In the genomic region with DNA sequence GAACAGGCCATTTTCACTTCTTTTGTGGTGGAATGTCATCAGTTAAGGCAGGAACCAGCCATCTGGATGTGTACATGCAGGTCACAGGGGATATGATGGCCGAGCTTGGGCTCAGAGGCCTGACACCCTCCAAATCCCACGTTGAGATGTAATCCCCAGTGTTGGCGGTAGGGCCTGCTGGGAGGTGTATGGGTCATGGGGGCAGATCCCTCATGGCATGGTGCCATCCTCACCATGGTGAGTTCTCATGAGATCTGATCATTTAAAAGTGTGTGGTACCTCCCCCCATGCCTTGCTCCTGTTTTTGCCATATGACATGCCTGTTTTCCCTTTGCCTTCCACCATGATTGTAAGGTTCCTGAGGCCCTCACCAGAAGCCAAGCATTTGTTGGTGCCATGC, we compare ENCODE assay signal across 33 cellular contexts.
"Had no signal": no experiment of that assay in that cellular context is flagged by ENCODE, and none has a peak within 500 bp of the region (broad histone marks: within the 10 kb centered on the region; RNA-seq: fewer than 3 reads in every experiment).

No MANE protein-coding gene starts in this region.

- H3K27me3 Mint-ChIP-seq: naive B cell; naive thymus-derived CD8-positive, alpha-beta T cell; natural killer cell treated with Interleukin-12 subunit alpha and Interleukin-12 subunit beta and Interleukin-15 and Interleukin-18, amount 100 ng/mL, for 72 hours; progenitor cell of endocrine pancreas; stimulated activated memory B cell treated with anti-CD40 and anti-IgM and Interleukin-4, amounts not matched to agents 10 μg/mL and 1 μg/mL and 100 μg/mL, for 72 hours; stimulated activated naive CD8-positive, alpha-beta T cell treated with anti-CD3 and anti-CD28 coated beads, Interleukin-15, amount 100 ng/mL, for 72 hours; type B pancreatic cell had no signal

- H3K27me3 ChIP-seq: neutrophil, ovary, spleen, suprapubic skin, testis, tibial artery, transverse colon, upper lobe of right lung, uterus had no signal

- H3K27ac ChIP-seq: neutrophil, ovary, parathyroid adenoma, psoas muscle, skin epidermis, spleen, suprapubic skin, testis, tibial artery, transverse colon, upper lobe of right lung, uterus had no signal

- H3K4me3 ChIP-seq: ovary, psoas muscle, skin epidermis, smooth muscle cell, spleen, suprapubic skin, testis, tibial artery, transverse colon, upper lobe of right lung, uterus had no signal

- H3K27ac Mint-ChIP-seq: naive thymus-derived CD8-positive, alpha-beta T cell; natural killer cell treated with Interleukin-12 subunit alpha and Interleukin-12 subunit beta and Interleukin-15 and Interleukin-18, amount 100 ng/mL, for 72 hours; progenitor cell of endocrine pancreas; stimulated activated memory B cell treated with anti-CD40 and anti-IgM and Interleukin-4, amounts not matched to agents 10 μg/mL and 1 μg/mL and 100 μg/mL, for 72 hours; stimulated activated naive CD8-positive, alpha-beta T cell treated with anti-CD3 and anti-CD28 coated beads, Interleukin-15, amount 100 ng/mL, for 72 hours; type B pancreatic cell had no signal

- H3K4me1 ChIP-seq: parathyroid adenoma, psoas muscle, suprapubic skin, testis, tibial artery, transverse colon, upper lobe of right lung, uterus had no signal

- H3K36me3 ChIP-seq: ovary, transverse colon, uterus had no signal

- H2AFZ ChIP-seq: parathyroid adenoma had no signal

- DNase-seq: naive B cell; naive thymus-derived CD8-positive, alpha-beta T cell; nephron progenitor cell; nucleus accumbens; ovary; posterior cingulate gyrus; psoas muscle; spleen; stimulated activated CD4-positive, alpha-beta T cell treated with anti-CD3 and anti-CD28 coated beads, Interleukin-12 subunit alpha, Interleukin-12 subunit beta, amount 100 ng/mL, for 4 hours; stimulated activated CD4-positive, alpha-beta T cell treated with anti-CD3 and anti-CD28 coated beads, Interleukin-1b, Interleukin-23, amount 100 ng/mL, for 48 hours; stimulated activated CD4-positive, alpha-beta T cell treated with anti-CD3 and anti-CD28 coated beads, Interleukin-4, amount 100 ng/mL, for 1 hour; stimulated activated CD4-positive, alpha-beta T cell treated with anti-CD3 and anti-CD28 coated beads, Interleukin-4, amount 100 ng/mL, for 4 hours; stimulated activated CD8-positive, alpha-beta memory T cell treated with anti-CD3 and anti-CD28 coated beads, Interleukin-4, amount 100 ng/mL, for 48 hours; stimulated activated naive CD4-positive, alpha-beta T cell; stimulated activated naive CD8-positive, alpha-beta T cell treated with anti-CD3 and anti-CD28 coated beads, Interleukin-15, amount 100 ng/mL, for 72 hours; stimulated activated naive CD8-positive, alpha-beta T cell treated with anti-CD3 and anti-CD28 coated beads, Interleukin-15, Interleukin-2, amounts not matched to agents 100 U/mL and 50 U/mL, for 24 hours; substantia nigra; testis; tibial artery; transverse colon; upper lobe of right lung; uterus had no signal

- H3K4me2 ChIP-seq: smooth muscle cell had no signal

- H3K9me3 Mint-ChIP-seq: natural killer cell treated with Interleukin-12 subunit alpha and Interleukin-12 subunit beta and Interleukin-15 and Interleukin-18, amount 100 ng/mL, for 72 hours; stimulated activated naive CD8-positive, alpha-beta T cell treated with anti-CD3 and anti-CD28 coated beads, Interleukin-15, amount 100 ng/mL, for 72 hours; type B pancreatic cell had no signal

- ATAC-seq: naive thymus-derived CD8-positive, alpha-beta T cell; natural killer cell treated with Interleukin-12 subunit alpha and Interleukin-12 subunit beta and Interleukin-15 and Interleukin-18, amount 100 ng/mL, for 72 hours; psoas muscle; sciatic nerve; stimulated activated memory B cell treated with anti-CD40 and anti-IgM and Interleukin-4, amounts not matched to agents 10 μg/mL and 1 μg/mL and 100 μg/mL, for 72 hours; stimulated activated naive CD8-positive, alpha-beta T cell treated with anti-CD3 and anti-CD28 coated beads, Interleukin-15, amount 100 ng/mL, for 72 hours; stimulated activated naive CD8-positive, alpha-beta T cell treated with anti-CD3 and anti-CD28 coated beads, Interleukin-15, Interleukin-2, amounts not matched to agents 100 U/mL and 50 U/mL, for 24 hours; upper lobe of right lung had no signal

- H3K79me2 ChIP-seq: parathyroid adenoma had no signal

- H3K4me1 Mint-ChIP-seq: stimulated activated memory B cell treated with anti-CD40 and anti-IgM and Interleukin-4, amounts not matched to agents 10 μg/mL and 1 μg/mL and 100 μg/mL, for 72 hours had no signal

- H3K4me3 Mint-ChIP-seq: naive B cell; naive thymus-derived CD8-positive, alpha-beta T cell; natural killer cell treated with Interleukin-12 subunit alpha and Interleukin-12 subunit beta and Interleukin-15 and Interleukin-18, amount 100 ng/mL, for 72 hours; nephron progenitor cell; neural crest cell; stimulated activated memory B cell treated with anti-CD40 and anti-IgM and Interleukin-4, amounts not matched to agents 10 μg/mL and 1 μg/mL and 100 μg/mL, for 72 hours; stimulated activated naive CD8-positive, alpha-beta T cell treated with anti-CD3 and anti-CD28 coated beads, Interleukin-15, amount 100 ng/mL, for 72 hours; type B pancreatic cell had no signal

- H3K9ac ChIP-seq: parathyroid adenoma had no signal

- H3K9me3 ChIP-seq: neutrophil, ovary, psoas muscle, spleen, suprapubic skin, testis, tibial artery, transverse colon, upper lobe of right lung, uterus had no signal
